In genomic region chr15:99731336-99732267, GRCh38 we compare ENCODE assay signal across 9 cellular contexts. TPM values are rescaled to one million over a fixed set of nuclear protein-coding genes. Genes with fewer than 3 reads are reported as not detected.
DNase-seq lines count a peak whose midpoint lies in the region; ATAC-seq and TF ChIP-seq lines count a peak whose summit lies in the region.
"Had no signal": no experiment of that assay in that cellular context is flagged by ENCODE, and none has a peak within 500 bp of the region (broad histone marks: within the 10 kb centered on the region; RNA-seq: fewer than 3 reads in every experiment).

No MANE protein-coding gene starts in this region.

- H3K79me2 ChIP-seq in PC-9 (ENCODE audit: low read depth) (no peaks in the 10 kb centered on the region), fibroblast of lung (ENCODE audit: control insufficient read depth, insufficient read depth, low read length) (no peaks in the 10 kb centered on the region), osteoblast (ENCODE audit: insufficient read depth, low read length) (peaks cover 4% of the 10 kb centered on the region)

- TSS peak; percentile 54 for BruUV-seq in PC-9 (replicated peaks; lab: Mats Ljungman, UMichigan)

- DNase-seq in CD4-positive, alpha-beta T cell, result no peak
- DNase-seq in PC-9, result no peak
- DNase-seq in fibroblast of lung (ENCODE audit: low read depth in 2 of 2), result no peak
- DNase-seq in osteoblast (ENCODE audit: insufficient read length, low spot score, missing footprints), result no peak
- DNase-seq in stimulated activated CD4-positive, alpha-beta T cell treated with anti-CD3 and anti-CD28 coated beads, Interleukin-2, amount 100 ng/mL, for 24 hours, result no peak
- no peak for DNase-seq in SIG-M5 treated with dmso at 0.1 percent for 504 hours (lab: John Stamatoyannopoulos, UW; ENCODE audit: unreplicated experiment)
- DNase-seq: stimulated activated CD4-positive, alpha-beta T cell treated with anti-CD3 and anti-CD28 coated beads, Interleukin-12 subunit alpha, Interleukin-12 subunit beta, amount 100 ng/mL, for 4 hours had no signal

- H3K36me3 ChIP-seq in PC-9 (ENCODE audit: low read depth) (no peaks in the 10 kb centered on the region), fibroblast of lung (ENCODE audit: control insufficient read depth, insufficient read depth, low read length) (no peaks in the 10 kb centered on the region), osteoblast (ENCODE audit: insufficient read depth, low read length) (peaks cover 11% of the 10 kb centered on the region)

- H3F3A ChIP-seq in PC-9 (ENCODE audit: insufficient read depth, low read depth), result no peaks in the 10 kb centered on the region

- H3K27me3 ChIP-seq in CD4-positive, alpha-beta T cell (ENCODE audit: control insufficient read depth, insufficient read depth, low read length), result no peaks in the 10 kb centered on the region
- H3K27me3 ChIP-seq in PC-9 (ENCODE audit: insufficient read depth, low read depth) (no peaks in the 10 kb centered on the region), fibroblast of lung (ENCODE audit: control insufficient read depth, insufficient read depth, low read length) (no peaks in the 10 kb centered on the region), osteoblast (ENCODE audit: insufficient read depth, low read length) (no peaks in the 10 kb centered on the region)

- H3K4me3 Mint-ChIP-seq in CD4-positive, alpha-beta T cell, result peak overlapping the region; percentile 94

- no peak for ATAC-seq in CD4-positive, alpha-beta T cell (ENCODE audit: poor library complexity)
- ATAC-seq in GM18517 (IDR thresholded peaks at IDR 0.05; ENCODE audit: unreplicated experiment), result no peak
- no peak for ATAC-seq in HG02588 (IDR thresholded peaks at IDR 0.05; ENCODE audit: unreplicated experiment)

- peaks cover 7% of the 10 kb centered on the region; the same call in 1 of the 2 replicates for H3K4me1 ChIP-seq in PC-9 (replicated peaks; ENCODE audit: insufficient read depth)
- H3K4me1 ChIP-seq in fibroblast of lung (ENCODE audit: control insufficient read depth, extremely low read depth, insufficient read depth, low read length), result no peaks in the 10 kb centered on the region
- H3K4me1 ChIP-seq in osteoblast (ENCODE audit: insufficient read depth, low read length), result peaks cover 7% of the 10 kb centered on the region

- H3K4me2 ChIP-seq in PC-9 (peak overlapping the region; percentile 83; the same call in 1 of the 2 replicates), fibroblast of lung (ENCODE audit: extremely low read depth, insufficient read depth, low read length) (peak overlapping the region; percentile 93), osteoblast (ENCODE audit: insufficient read depth, low read length) (peak overlapping the region; percentile 95)

- no peak for TF ChIP-seq CTCF in CD4-positive, alpha-beta T cell (IDR thresholded peaks at IDR 0.05)
- no peak for TF ChIP-seq CTCF in PC-9 (conservative IDR thresholded peaks at IDR 0.05)
- no peak for TF ChIP-seq CTCF in fibroblast of lung (conservative IDR thresholded peaks at IDR 0.05 in 1 of 2, IDR thresholded peaks at IDR 0.05 in 1 of 2; ENCODE audit: low read depth in 1 of 2, low read length in 2 of 2)
- TF ChIP-seq CTCF in osteoblast (IDR thresholded peaks at IDR 0.05; ENCODE audit: extremely low read depth, low read depth, low read length), result no peak

- no peaks in the 10 kb centered on the region for H4K20me1 ChIP-seq in PC-9 (ENCODE audit: insufficient read depth)
- no peaks in the 10 kb centered on the region for H4K20me1 ChIP-seq in fibroblast of lung (ENCODE audit: control insufficient read depth, extremely low read depth, insufficient read depth, low read length)
- no peaks in the 10 kb centered on the region for H4K20me1 ChIP-seq in osteoblast (ENCODE audit: insufficient read depth, low read length)

- H2AFZ ChIP-seq in PC-9, result no peak overlapping the region
- no peak overlapping the region for H2AFZ ChIP-seq in fibroblast of lung (ENCODE audit: low read length)
- no peak overlapping the region for H2AFZ ChIP-seq in osteoblast (ENCODE audit: low read length)

- no peak overlapping the region for H3K4me3 ChIP-seq in PC-9
- H3K4me3 ChIP-seq in fibroblast of lung (replicated peaks in 1 of 4; ENCODE audit: control extremely low read depth in 1 of 4, insufficient read depth in 1 of 4, low read depth in 3 of 4, low read length in 4 of 4), result peak overlapping the region; percentile 56 to 84 (median 72)
- peak overlapping the region; percentile 84 for H3K4me3 ChIP-seq in osteoblast (ENCODE audit: insufficient read depth, low read length)

- no peak overlapping the region for H3K27ac ChIP-seq in CD4-positive, alpha-beta T cell (ENCODE audit: low read depth, low read length)
- H3K27ac ChIP-seq in PC-9, result no peak overlapping the region
- no peak overlapping the region for H3K27ac ChIP-seq in fibroblast of lung (ENCODE audit: insufficient read depth, low read length)
- no peak overlapping the region for H3K27ac ChIP-seq in osteoblast (ENCODE audit: low read depth, low read length)

- no peaks in the 10 kb centered on the region for H3K9me3 Mint-ChIP-seq in CD4-positive, alpha-beta T cell

- CTCF ChIA-PET in CD4-positive, alpha-beta T cell (lab: Charles Lee), result interaction anchor here (5.8 kb wide), 1 partner anchor 28 kb away, joined by 29 read pairs; no protein-coding TSS in a partner anchor
- CTCF ChIA-PET in PC-9 (lab: Charles Lee), result no interaction called here

- no peak overlapping the region for H3K9ac ChIP-seq in fibroblast of lung (ENCODE audit: insufficient read depth, low read length)

- POLR2A ChIA-PET in CD4-positive, alpha-beta T cell (lab: Charles Lee), result interaction anchor here (2.0 to 2.9 kb wide), 5 partner anchors 11 to 194 kb away, joined by 10 to 23 read pairs (median 13); no protein-coding TSS in a partner anchor
- POLR2A ChIA-PET in PC-9 (lab: Charles Lee; ENCODE audit: unreplicated experiment), result no interaction called here

- H3K9me3 ChIP-seq in CD4-positive, alpha-beta T cell (ENCODE audit: control insufficient read depth, low read length), result no peaks in the 10 kb centered on the region
- H3K9me3 ChIP-seq in PC-9 (ENCODE audit: insufficient read depth, low read depth) (no peaks in the 10 kb centered on the region), fibroblast of lung (ENCODE audit: control insufficient read depth, insufficient read depth, low read depth, low read length) (no peaks in the 10 kb centered on the region), osteoblast (ENCODE audit: low read depth, low read length) (no peaks in the 10 kb centered on the region)

- H3K36me3 Mint-ChIP-seq in CD4-positive, alpha-beta T cell (ENCODE audit: low read depth), result peaks cover 30% of the 10 kb centered on the region

- no peaks in the 10 kb centered on the region for H3K9me2 ChIP-seq in PC-9 (ENCODE audit: insufficient read depth)

- intact Hi-C loops in CD4-positive, alpha-beta T cell (cut with DNase I, micrococcal nuclease), result loop anchor here (2.0 to 5.0 kb wide), 4 partner anchors 23 to 616 kb away; partner anchors contain the start of gene MEF2A (in 1 of the 2)
- intact Hi-C loops in PC-9 (cut with micrococcal nuclease; ENCODE audit: unreplicated experiment), result loop anchor here (10.0 kb wide), 1 partner anchor 627 kb away; the partner anchor contains the start of gene SYNM

- no peaks in the 10 kb centered on the region for H3K27me3 Mint-ChIP-seq in CD4-positive, alpha-beta T cell

- peak overlapping the region; percentile 83 for H3K27ac Mint-ChIP-seq in CD4-positive, alpha-beta T cell

- peaks cover 28% of the 10 kb centered on the region for H3K4me1 Mint-ChIP-seq in CD4-positive, alpha-beta T cell (ENCODE audit: low read depth)

RNA-seq across cellular contexts. Expression of gene LYSMD4, which starts 1.6 kb away (rescaled TPM):
- total RNA-seq in CD4-positive, alpha-beta T cell, result 10 to 100 TPM; 12.9 to 13.0 TPM
- 4.7 and 5.7 TPM in 2 replicates for total RNA-seq in PC-9 (2021)
- total RNA-seq in fibroblast of lung, result 7.4 and 12.6 TPM in 2 replicates
- polyA plus RNA-seq in fibroblast of lung, result 3.6 and 7.0 TPM in 2 replicates
- polyA plus RNA-seq in fibroblast of lung (2012), result 5.3 and 7.3 TPM in 2 replicates
- 0.67 and 6.0 TPM in 2 replicates for polyA minus RNA-seq in fibroblast of lung (ENCODE audit: low replicate concordance)
- 8.7 and 11.2 TPM in 2 replicates for total RNA-seq in osteoblast
